ENCODE assay signal across 8 cellular contexts in genomic region chr16:85798901-85799496, GRCh38. TPM values are rescaled to one million over a fixed set of nuclear protein-coding genes. Genes with fewer than 3 reads are reported as not detected.
DNase-seq lines count a peak whose midpoint lies in the region; ATAC-seq and TF ChIP-seq lines count a peak whose summit lies in the region.

No MANE protein-coding gene starts in this region.

- H3K27me3 ChIP-seq in neutrophil, result no peaks in the 10 kb centered on the region

- DNase-seq in EL (peak; percentile 36), HuH-7 (ENCODE audit: low spot score) (peak; percentile 66), fibroblast of villous mesenchyme (ENCODE audit: low read depth) (peak; percentile 35), T1000 (lab: John Stamatoyannopoulos, UW) (no peak), foreskin melanocyte (no peak)
- DNase-seq in activated CD8-positive, alpha-beta memory T cell treated with anti-CD3 and anti-CD28 coated beads, Interleukin-2, amount 50 U/mL, for 4 hours, result peak; percentile 28

- peaks cover 64% of the 10 kb centered on the region for H3K36me3 ChIP-seq in neutrophil

- peak overlapping the region; percentile 88 for H3K4me3 ChIP-seq in fibroblast of villous mesenchyme (ENCODE audit: low read depth, low read length)
- peak overlapping the region; percentile 82 to 84 for H3K4me3 ChIP-seq in neutrophil (ENCODE audit: low read depth in 1 of 2, low read length in 1 of 2)

- H3K27ac ChIP-seq in neutrophil, result peak overlapping the region; percentile 85

- peaks cover 23 to 25% of the 10 kb centered on the region in 2 experiments for H3K4me1 ChIP-seq in neutrophil (ENCODE audit: control insufficient read depth in 1 of 2, insufficient read depth in 1 of 2, low read depth in 1 of 2, low read length in 1 of 2)

- peak; percentile 14 for ATAC-seq in GM21515 (IDR thresholded peaks at IDR 0.05; ENCODE audit: unreplicated experiment)

- H3K9me3 ChIP-seq in neutrophil, result no peaks in the 10 kb centered on the region

- TF ChIP-seq CTCF in fibroblast of villous mesenchyme (IDR thresholded peaks at IDR 0.05; ENCODE audit: insufficient read depth, low read depth, low read length) (no peak), neutrophil (IDR thresholded peaks at IDR 0.05) (no peak)

RNA-seq across cellular contexts. Expression of gene EMC8, which starts 0.3 kb away (rescaled TPM):
- total RNA-seq in fibroblast of villous mesenchyme, result 30.2 and 38.3 TPM in 2 replicates

RNA-seq across cellular contexts. Expression of gene COX4I1, which starts 0.5 kb away (rescaled TPM):
- total RNA-seq in fibroblast of villous mesenchyme, result 258 and 337 TPM in 2 replicates

RNA-seq across cellular contexts. Expression of gene C16orf74, which starts 48.1 kb away (rescaled TPM):
- 8.2 and 8.4 TPM in 2 replicates for total RNA-seq in fibroblast of villous mesenchyme

Comparison
In these comparisons a context has a peak if more than half of its experiments do, and no peak if none do; other contexts are left out.
1. DNase-seq: peak in EL (single experiment), HuH-7 (single experiment), activated CD8-positive, alpha-beta memory T cell treated with anti-CD3 and anti-CD28 coated beads, Interleukin-2, amount 50 U/mL, for 4 hours (single experiment) and fibroblast of villous mesenchyme (single experiment); none in T1000 (single experiment) and foreskin melanocyte (single experiment).